Comparison of ENCODE assay signal across 9 cellular contexts in genomic region chr12:111435661-111436201, GRCh38. TPM values are rescaled to one million over a fixed set of nuclear protein-coding genes. Genes with fewer than 3 reads are reported as not detected.
DNase-seq lines count a peak whose midpoint lies in the region; ATAC-seq and TF ChIP-seq lines count a peak whose summit lies in the region.
"Had no signal": no experiment of that assay in that cellular context is flagged by ENCODE, and none has a peak within 500 bp of the region (broad histone marks: within the 10 kb centered on the region; RNA-seq: fewer than 3 reads in every experiment).

No MANE protein-coding gene starts in this region.

- intact Hi-C loops in ascending aorta (cut with DNase I): loop anchor here (2.0 kb wide), 1 partner anchor 39 kb away; no protein-coding TSS in a partner anchor

- peaks cover 100% of the 10 kb centered on the region for H3K4me1 ChIP-seq in BLaER1
- peaks cover 6% of the 10 kb centered on the region; the same call in 1 of the 2 replicates for H3K4me1 ChIP-seq in HEK293 (ENCODE audit: control insufficient read depth, insufficient read depth, low read length)
- peaks cover 10 to 32% of the 10 kb centered on the region in 2 donors for H3K4me1 ChIP-seq in ascending aorta

- POLR2A ChIA-PET in HEK293 (lab: Yijun Ruan, JAX): no interaction called here
- POLR2A ChIA-PET in naive thymus-derived CD8-positive, alpha-beta T cell (lab: Charles Lee): interaction anchor here (1.1 to 3.3 kb wide), 10 partner anchors 9 to 39 kb away, joined by 3 to 46 read pairs (median 10); partner anchors contain the start of gene SH2B3

- H3K9ac ChIP-seq in BLaER1: 0 out of 2 replicates have a peak overlapping the region, but pooled peaks have one; percentile 22

- H3K9me3 Mint-ChIP-seq in naive thymus-derived CD8-positive, alpha-beta T cell: no peaks in the 10 kb centered on the region

- H3K27ac ChIP-seq in BLaER1 (peak overlapping the region; percentile 73), HEK293 (ENCODE audit: extremely low read depth, low read depth, low read length) (no peak overlapping the region), ascending aorta (peak overlapping the region; percentile 43 to 72)

- peaks cover 100% of the 10 kb centered on the region for H4K20me1 ChIP-seq in BLaER1

- H3K27me3 ChIP-seq in BLaER1 (no peaks in the 10 kb centered on the region), ascending aorta (no peaks in the 10 kb centered on the region)

- peak overlapping the region; percentile 63 to 89 (median 82) for H3K4me3 Mint-ChIP-seq in naive thymus-derived CD8-positive, alpha-beta T cell

- peaks cover 0 to 6% (median 0%) of the 10 kb centered on the region in 3 donors for H3K36me3 Mint-ChIP-seq in naive thymus-derived CD8-positive, alpha-beta T cell

- TF ChIP-seq CTCF in HEK293 (tag by site-specific recombination; IDR thresholded peaks at IDR 0.05): no peak
- no peak for TF ChIP-seq CTCF in ascending aorta (IDR thresholded peaks at IDR 0.05)

- H3K27ac Mint-ChIP-seq in naive thymus-derived CD8-positive, alpha-beta T cell: peak overlapping the region; percentile 98 to 100 (median 99)

- DNase-seq in ascending aorta (ENCODE audit: low spot score in 2 of 2): no peak
- peak in 3 of 10 donors; percentile 18 to 69 (median 35) for DNase-seq in naive thymus-derived CD8-positive, alpha-beta T cell
- no peak for DNase-seq in HuH-7 (ENCODE audit: low spot score)
- no peak for DNase-seq in NCI-H2227 (lab: John Stamatoyannopoulos, UW; ENCODE audit: unreplicated experiment)
- DNase-seq: NCI-H146 had no signal

- no peaks in the 10 kb centered on the region for H3K27me3 Mint-ChIP-seq in naive thymus-derived CD8-positive, alpha-beta T cell

- CTCF ChIA-PET in HEK293 (lab: Yijun Ruan, JAX): interaction anchor here (0.8 to 2.6 kb wide), 2 partner anchors 16 to 39 kb away, joined by 3 to 10 read pairs; no protein-coding TSS in a partner anchor

- H3K4me3 ChIP-seq in BLaER1 (no peak overlapping the region), HEK293 (ENCODE audit: low read depth, low read length) (no peak overlapping the region), ascending aorta (no peak overlapping the region)

- ATAC-seq in naive thymus-derived CD8-positive, alpha-beta T cell: no peak
- ATAC-seq in GM18517 (IDR thresholded peaks at IDR 0.05; ENCODE audit: unreplicated experiment) (no peak), HG02642 (IDR thresholded peaks at IDR 0.05; ENCODE audit: poor library complexity, unreplicated experiment) (no peak)

- peaks cover 51 to 95% (median 92%) of the 10 kb centered on the region in 4 donors for H3K4me1 Mint-ChIP-seq in naive thymus-derived CD8-positive, alpha-beta T cell

- peak overlapping the region; percentile 90 for H3K4me2 ChIP-seq in BLaER1

- H3K9me3 ChIP-seq in BLaER1 (no peaks in the 10 kb centered on the region), HEK293 (ENCODE audit: control insufficient read depth, insufficient read depth, low read depth, low read length) (no peaks in the 10 kb centered on the region), ascending aorta (no peaks in the 10 kb centered on the region)

- H3K36me3 ChIP-seq in BLaER1 (peaks cover 15% of the 10 kb centered on the region; the same call in 1 of the 2 replicates), HEK293 (ENCODE audit: control insufficient read depth in 2 of 2, insufficient read depth in 1 of 2, low read length in 2 of 2) (peaks cover 0 to 7% of the 10 kb centered on the region in 2 experiments; a peak in 2 of 3 replicates), ascending aorta (no peaks in the 10 kb centered on the region)

TF ChIP-seq in HEK293, 187 proteins besides CTCF, POLR2A, EP300 and RAD21:
- TF ChIP-seq ZFHX2 (tag by site-specific recombination; conservative IDR thresholded peaks at IDR 0.05) (peak; percentile 20; the same call in 1 of the 2 replicates), ZNF449 (tag by site-specific recombination; IDR thresholded peaks at IDR 0.05) (no peak), ZIC2 (tag by site-specific recombination; IDR thresholded peaks at IDR 0.05) (peak; percentile 66), ZNF639 (tag by site-specific recombination; IDR thresholded peaks at IDR 0.05) (no peak), ZNF610 (tag by site-specific recombination; IDR thresholded peaks at IDR 0.05; ENCODE audit: borderline replicate concordance) (no peak), GLIS2 (tag by site-specific recombination; IDR thresholded peaks at IDR 0.05) (peak; percentile 56)
TF ChIP-seq in HEK293: peak in this region for 3.

RNA-seq across cellular contexts. Expression of gene SH2B3, which starts 30.0 kb away (rescaled TPM):
- total RNA-seq in ascending aorta: 124 TPM
- 10 to 100 TPM; 12.5 to 12.8 TPM for total RNA-seq in naive thymus-derived CD8-positive, alpha-beta T cell
- polyA plus RNA-seq in naive thymus-derived CD8-positive, alpha-beta T cell: 1 to 10 TPM; 2.1 to 5.3 (median 3.2) TPM
